In genomic region chr1:222066539-222066938, GRCh38 we compare ENCODE assay signal across 34 cellular contexts.
"Had no signal": no experiment of that assay in that cellular context is flagged by ENCODE, and none has a peak within 500 bp of the region (broad histone marks: within the 10 kb centered on the region; RNA-seq: fewer than 3 reads in every experiment).

No MANE protein-coding gene starts in this region.

- H3K27me3 ChIP-seq: adrenal gland, body of pancreas, brain microvascular endothelial cell, breast epithelium had no signal

- H3K36me3 ChIP-seq: adrenal gland, brain microvascular endothelial cell, breast epithelium had no signal

- H3K4me1 ChIP-seq: adrenal gland, breast epithelium had no signal

- H3K4me1 Mint-ChIP-seq: activated B cell treated with CpG ODN at 0.5 μM for 24 hours; activated CD4-positive, alpha-beta T cell treated with anti-CD3 and anti-CD28 coated beads, Interleukin-2, amount 10 ng/mL, durations not matched to agents 24 days and 14 days; activated naive CD8-positive, alpha-beta T cell treated with anti-CD3 and anti-CD28 coated beads for 36 hours; activated T-helper 17 cell treated with anti-CD3 and anti-CD28 coated beads, Interleukin-2, amount 50 U/mL, for 72 hours had no signal

- H3K27ac Mint-ChIP-seq: activated B cell treated with CpG ODN at 0.5 μM for 24 hours; activated CD4-positive, alpha-beta memory T cell treated with anti-CD3 and anti-CD28 coated beads for 36 hours; activated CD4-positive, alpha-beta T cell treated with anti-CD3 and anti-CD28 coated beads, Interleukin-2, amount 10 ng/mL, durations not matched to agents 24 days and 14 days; activated CD8-positive, alpha-beta T cell treated with anti-CD3 and anti-CD28 coated beads for 36 hours; activated naive CD4-positive, alpha-beta T cell treated with anti-CD3 and anti-CD28 coated beads for 36 hours; activated naive CD4-positive, alpha-beta T cell treated with anti-CD3 and anti-CD28 coated beads, Interleukin-2, amount 50 U/mL, for 72 hours; activated naive CD8-positive, alpha-beta T cell treated with anti-CD3 and anti-CD28 coated beads for 36 hours; activated T-cell treated with anti-CD3 and anti-CD28 coated beads, Interleukin-2, amount 50 U/mL, for 72 hours; activated T-helper 1 cell treated with anti-CD3 and anti-CD28 coated beads, Interleukin-12 subunit alpha, Interleukin-12 subunit beta, Interleukin-2, Interleukin-4 antibody, amounts not matched to agents 30 ng/mL and 10 ng/mL and 1 ng/mL, durations not matched to agents 14 hours and 24 hours and 36 hours; activated T-helper 17 cell treated with anti-CD3 and anti-CD28 coated beads, Interleukin-2, amount 50 U/mL, for 72 hours; T-helper 1 cell treated with Interleukin-12 subunit alpha and Interleukin-12 subunit beta and Interleukin-4 antibody, amounts not matched to agents 30 μg/mL and 1 μg/mL, for 36 hours; T-helper 2 cell treated with Interferon-gamma antibody and Interleukin-4, amounts not matched to agents 5 μg/mL and 100 μg/mL, for 36 hours had no signal

- DNase-seq: activated B cell treated with CpG ODN at 0.5 μM for 24 hours; activated CD4-positive, alpha-beta memory T cell treated with anti-CD3 and anti-CD28 coated beads for 36 hours; activated CD4-positive, alpha-beta T cell treated with anti-CD3 and anti-CD28 coated beads for 4 hours; activated CD4-positive, alpha-beta T cell treated with anti-CD3 and anti-CD28 coated beads, Interleukin-2, amount 10 ng/mL, durations not matched to agents 24 days and 14 days; activated CD4-positive, alpha-beta T cell treated with anti-CD3 and anti-CD28 coated beads, Interleukin-2, amount 50 U/mL, for 1 hour; activated CD4-positive, alpha-beta T cell treated with anti-CD3 and anti-CD28 coated beads, Interleukin-2, amount 50 U/mL, for 4 hours; activated CD4-positive, CD25-positive, alpha-beta regulatory T cell treated with anti-CD3 and anti-CD28 coated beads, Interleukin-2, amount 50 U/mL, for 72 hours; activated CD8-positive, alpha-beta memory T cell treated with anti-CD3 and anti-CD28 coated beads, Interleukin-2, amount 50 U/mL, for 4 hours; activated CD8-positive, alpha-beta T cell treated with anti-CD3 and anti-CD28 coated beads for 36 hours; activated effector memory CD4-positive, alpha-beta T cell treated with anti-CD3 and anti-CD28 coated beads, Interleukin-2, amount 50 U/mL, for 16 hours; activated gamma-delta T cell treated with Interleukin-2 at 50 U/mL for 16 hours; activated naive CD4-positive, alpha-beta T cell; activated naive CD4-positive, alpha-beta T cell treated with anti-CD3 and anti-CD28 coated beads for 36 hours; activated naive CD4-positive, alpha-beta T cell treated with anti-CD3 and anti-CD28 coated beads, Interleukin-2, amount 50 U/mL, for 16 hours; activated naive CD8-positive, alpha-beta T cell treated with anti-CD3 and anti-CD28 coated beads for 36 hours; activated T-cell treated with anti-CD3 and anti-CD28 coated beads for 4 hours; activated T-cell treated with anti-CD3 and anti-CD28 coated beads, Interleukin-2, amount 50 U/mL, for 1 hour; activated T-cell treated with anti-CD3 and anti-CD28 coated beads, Interleukin-2, amount 50 U/mL, for 4 hours; activated T-cell treated with anti-CD3 and anti-CD28 coated beads, Interleukin-2, amount 50 U/mL, for 72 hours; adrenal gland; amniotic stem cell; aorta; body of pancreas; brain microvascular endothelial cell; central memory CD4-positive, alpha-beta T cell; T-helper 2 cell; T-helper 9 cell had no signal

- H3K36me3 Mint-ChIP-seq: activated naive CD8-positive, alpha-beta T cell treated with anti-CD3 and anti-CD28 coated beads for 36 hours had no signal

- H3K9me3 ChIP-seq: adrenal gland, body of pancreas had no signal

- H3K4me3 ChIP-seq: adrenal gland, body of pancreas, breast epithelium had no signal

- H3K4me3 Mint-ChIP-seq: activated B cell treated with CpG ODN at 0.5 μM for 24 hours; activated CD4-positive, alpha-beta memory T cell treated with anti-CD3 and anti-CD28 coated beads for 36 hours; activated CD4-positive, alpha-beta T cell treated with anti-CD3 and anti-CD28 coated beads, Interleukin-2, amount 10 ng/mL, durations not matched to agents 24 days and 14 days; activated CD8-positive, alpha-beta T cell treated with anti-CD3 and anti-CD28 coated beads for 36 hours; activated naive CD4-positive, alpha-beta T cell treated with anti-CD3 and anti-CD28 coated beads for 36 hours; activated naive CD8-positive, alpha-beta T cell treated with anti-CD3 and anti-CD28 coated beads for 36 hours; activated T-cell treated with anti-CD3 and anti-CD28 coated beads, Interleukin-2, amount 50 U/mL, for 4 hours; activated T-cell treated with anti-CD3 and anti-CD28 coated beads, Interleukin-2, amount 50 U/mL, for 72 hours; activated T-helper 1 cell treated with anti-CD3 and anti-CD28 coated beads, Interleukin-12 subunit alpha, Interleukin-12 subunit beta, Interleukin-2, Interleukin-4 antibody, amounts not matched to agents 30 ng/mL and 10 ng/mL and 1 ng/mL, durations not matched to agents 14 hours and 24 hours and 36 hours; activated T-helper 17 cell treated with anti-CD3 and anti-CD28 coated beads, Interleukin-2, amount 50 U/mL, for 72 hours; T-helper 1 cell treated with Interleukin-12 subunit alpha and Interleukin-12 subunit beta and Interleukin-4 antibody, amounts not matched to agents 30 μg/mL and 1 μg/mL, for 36 hours; T-helper 2 cell treated with Interferon-gamma antibody and Interleukin-4, amounts not matched to agents 5 μg/mL and 100 μg/mL, for 36 hours had no signal

- H3K27ac ChIP-seq: adrenal gland, body of pancreas, brain microvascular endothelial cell, breast epithelium, VCaP had no signal

- ATAC-seq: activated CD8-positive, alpha-beta T cell treated with anti-CD3 and anti-CD28 coated beads for 36 hours; activated naive CD4-positive, alpha-beta T cell treated with anti-CD3 and anti-CD28 coated beads, Interleukin-2, amount 50 U/mL, for 72 hours; activated T-cell treated with anti-CD3 and anti-CD28 coated beads, Interleukin-2, amount 50 U/mL, for 4 hours; activated T-cell treated with anti-CD3 and anti-CD28 coated beads, Interleukin-2, amount 50 U/mL, for 72 hours; activated T-helper 17 cell treated with anti-CD3 and anti-CD28 coated beads, Interleukin-2, amount 50 U/mL, for 72 hours; body of pancreas had no signal

- H3K27me3 Mint-ChIP-seq: activated CD4-positive, alpha-beta T cell treated with anti-CD3 and anti-CD28 coated beads, Interleukin-2, amount 10 ng/mL, durations not matched to agents 24 days and 14 days; activated CD8-positive, alpha-beta T cell treated with anti-CD3 and anti-CD28 coated beads for 36 hours; activated naive CD8-positive, alpha-beta T cell treated with anti-CD3 and anti-CD28 coated beads for 36 hours; activated T-helper 17 cell treated with anti-CD3 and anti-CD28 coated beads, Interleukin-2, amount 50 U/mL, for 72 hours had no signal
